In the genomic region with DNA sequence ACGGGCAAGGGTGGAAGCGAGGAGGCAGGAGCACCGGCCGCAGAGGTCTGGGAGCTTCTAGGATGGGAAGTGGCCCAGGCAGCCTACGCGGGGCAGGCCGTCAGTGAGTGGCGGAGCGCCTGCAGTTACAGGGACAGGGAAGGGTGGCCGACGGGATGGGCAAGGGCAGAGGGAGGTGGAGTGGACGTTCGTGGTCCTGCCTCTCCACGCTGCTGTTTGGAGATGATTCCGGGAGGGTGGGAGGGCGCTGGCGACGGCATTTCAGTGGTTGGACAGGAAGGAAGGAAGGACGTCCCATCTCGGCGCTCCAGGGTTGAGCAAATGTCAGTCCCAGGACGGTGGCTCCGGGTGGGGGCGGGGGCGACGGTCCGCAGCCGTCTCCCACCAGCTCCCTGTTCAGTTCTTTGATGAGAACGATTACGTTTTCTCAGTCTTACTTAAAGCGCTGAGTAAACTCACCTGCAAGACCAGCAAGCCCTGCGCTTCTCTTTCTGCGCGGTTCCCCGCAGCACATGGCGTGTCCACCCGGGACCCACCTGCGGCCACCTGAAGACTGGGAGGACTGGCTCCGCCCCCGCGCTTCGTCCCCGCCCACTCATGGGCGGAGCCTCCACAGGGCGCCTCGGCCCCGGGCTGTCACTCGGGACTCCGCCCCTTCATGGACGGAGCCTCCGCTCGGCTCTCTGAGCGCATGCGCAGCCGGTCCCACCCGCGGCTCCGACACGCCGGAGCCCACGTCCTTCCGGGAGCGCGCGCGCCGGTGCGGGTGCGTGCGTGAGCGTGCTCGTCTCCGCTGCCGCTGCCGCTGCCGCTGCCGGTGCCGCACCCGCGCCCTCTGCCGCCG, we compare ENCODE assay signal across 1 cellular context.
TF ChIP-seq lines count a peak whose summit lies in the region.

A gene with protein sequence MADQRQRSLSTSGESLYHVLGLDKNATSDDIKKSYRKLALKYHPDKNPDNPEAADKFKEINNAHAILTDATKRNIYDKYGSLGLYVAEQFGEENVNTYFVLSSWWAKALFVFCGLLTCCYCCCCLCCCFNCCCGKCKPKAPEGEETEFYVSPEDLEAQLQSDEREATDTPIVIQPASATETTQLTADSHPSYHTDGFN (plus strand): TSS at position 769 of the 844 bp plus-strand sequence. CDS start 33,220 bp downstream, outside the sequence.

TF ChIP-seq in K562, 482 proteins besides CTCF, POLR2A, EP300 and RAD21 (continued from another document):
- TF ChIP-seq ZBTB2 (IDR thresholded peaks at IDR 0.05) (peak; percentile 95), MBD2 (IDR thresholded peaks at IDR 0.05; ENCODE audit: borderline replicate concordance, low read depth) (no peak), CCNT2 (IDR thresholded peaks at IDR 0.05; ENCODE audit: borderline replicate concordance, extremely low read depth, insufficient read length, low read depth, low read length) (peak; percentile 87), MYC (IDR thresholded peaks at IDR 0.05; ENCODE audit: low read depth, low read length) (0 out of 2 replicates have a peak, but pooled peaks have one; percentile 23), MYC (CRISPR knock-in tag; IDR thresholded peaks at IDR 0.05; ENCODE audit: borderline replicate concordance, low read depth) (no peak)
TF ChIP-seq in K562: peak in this region for 53.
